In genomic region chr12:101343893-101344292, GRCh38 we compare ENCODE assay signal across 23 cellular contexts.
A peak's percentile ranks its signal among the peaks of the same experiment; 100 is the strongest.
DNase-seq lines count a peak whose midpoint lies in the region; ATAC-seq, FAIRE-seq and TF ChIP-seq lines count a peak whose summit lies in the region.
"Had no signal": no experiment of that assay in that cellular context is flagged by ENCODE, and none has a peak within 500 bp of the region (broad histone marks: within the 10 kb centered on the region; RNA-seq: fewer than 3 reads in every experiment).

No MANE protein-coding gene starts in this region.

- no peaks in the 10 kb centered on the region for H3K4me1 ChIP-seq in SK-N-SH (ENCODE audit: control insufficient read depth in 1 of 2, insufficient read depth in 2 of 2, low read depth in 1 of 2, low read length in 1 of 2)
- H3K4me1 ChIP-seq in K562 (replicated peaks in 1 of 2; ENCODE audit: control insufficient read depth in 2 of 2, insufficient read depth in 2 of 2, low read length in 2 of 2): no peaks in the 10 kb centered on the region
- no peaks in the 10 kb centered on the region for H3K4me1 ChIP-seq in CD8-positive, alpha-beta T cell (ENCODE audit: insufficient read depth, low read length)
- H3K4me1 ChIP-seq: BLaER1 had no signal

- no peak overlapping the region for H3K4me3 Mint-ChIP-seq in CD8-positive, alpha-beta T cell
- H3K4me3 Mint-ChIP-seq: B cell; CD4-positive, CD25-positive, alpha-beta regulatory T cell; CD8-positive, alpha-beta memory T cell had no signal

- H3K9me2 ChIP-seq in SK-N-SH: no peaks in the 10 kb centered on the region

- POLR2A ChIA-PET in SK-N-SH (lab: Yijun Ruan, JAX) (no interaction called here), K562 (lab: Yijun Ruan, JAX) (no interaction called here)
- POLR2A ChIA-PET in CD8-positive, alpha-beta T cell (lab: Charles Lee): no interaction called here

- H3K4me3 ChIP-seq in SK-N-SH (ENCODE audit: low read depth in 2 of 2, low read length in 1 of 2): no peak overlapping the region
- no peak overlapping the region for H3K4me3 ChIP-seq in SK-N-MC
- H3K4me3 ChIP-seq in K562: no peak overlapping the region
- H3K4me3 ChIP-seq in CD8-positive, alpha-beta T cell (ENCODE audit: low read depth, low read length): no peak overlapping the region
- H3K4me3 ChIP-seq: BLaER1, GM12878 had no signal

- no peak for TF ChIP-seq POLR2A in K562 (conservative IDR thresholded peaks at IDR 0.05)

- H3K36me3 Mint-ChIP-seq in CD8-positive, alpha-beta T cell: peaks cover 82% of the 10 kb centered on the region

- H3K36me3 ChIP-seq in SK-N-SH (replicated peaks in 1 of 2; ENCODE audit: control insufficient read depth in 1 of 2, insufficient read depth in 2 of 2, low read length in 1 of 2): peaks cover 47 to 74% of the 10 kb centered on the region in 2 experiments
- H3K36me3 ChIP-seq in SK-N-MC (ENCODE audit: insufficient read depth, low read length): peaks cover 76% of the 10 kb centered on the region
- peaks cover 71% of the 10 kb centered on the region; the same call in 2 of the 3 replicates for H3K36me3 ChIP-seq in K562 (ENCODE audit: control insufficient read depth, insufficient read depth, low read length)
- peaks cover 35% of the 10 kb centered on the region for H3K36me3 ChIP-seq in CD8-positive, alpha-beta T cell (ENCODE audit: insufficient read depth, low read length)

- no peak for FAIRE-seq in K562 (lab: Jason Lieb, UNC)
- FAIRE-seq: A204.1, D721Med, GM12878, GM18507, H54 had no signal

- H3K79me2 ChIP-seq in SK-N-SH (ENCODE audit: insufficient read depth): no peaks in the 10 kb centered on the region
- no peaks in the 10 kb centered on the region for H3K79me2 ChIP-seq in K562 (ENCODE audit: control insufficient read depth, insufficient read depth, low read length)

- H3K9me3 ChIP-seq in SK-N-SH (peaks cover 1% of the 10 kb centered on the region; the same call in 1 of the 2 replicates), SK-N-MC (ENCODE audit: low read depth, low read length) (no peaks in the 10 kb centered on the region), K562 (replicated peaks; ENCODE audit: control insufficient read depth, insufficient read depth, low read depth, low read length) (no peaks in the 10 kb centered on the region)
- no peaks in the 10 kb centered on the region for H3K9me3 ChIP-seq in CD8-positive, alpha-beta T cell (ENCODE audit: low read length)

- H4K20me1 ChIP-seq in SK-N-SH (ENCODE audit: insufficient read depth) (no peaks in the 10 kb centered on the region), K562 (replicated peaks; ENCODE audit: control insufficient read depth, insufficient read depth, low read length) (no peaks in the 10 kb centered on the region)
- H4K20me1 ChIP-seq: BLaER1 had no signal

- H3K27ac Mint-ChIP-seq in CD8-positive, alpha-beta T cell: no peak overlapping the region
- H3K27ac Mint-ChIP-seq: B cell; CD4-positive, CD25-positive, alpha-beta regulatory T cell; CD8-positive, alpha-beta memory T cell had no signal

- no peaks in the 10 kb centered on the region for H3K9me1 ChIP-seq in K562 (ENCODE audit: control insufficient read depth, insufficient read depth, low read length)

- peaks cover 6% of the 10 kb centered on the region for H3F3A ChIP-seq in SK-N-SH (replicated peaks; ENCODE audit: insufficient read depth)

- H3K27me3 Mint-ChIP-seq in CD8-positive, alpha-beta T cell (ENCODE audit: low read depth): no peaks in the 10 kb centered on the region
- H3K27me3 Mint-ChIP-seq: B cell; CD4-positive, CD25-positive, alpha-beta regulatory T cell; CD8-positive, alpha-beta memory T cell had no signal

- no peak for DNase-seq in SK-N-SH
- no peak for DNase-seq in SK-N-MC (ENCODE audit: low read depth, low spot score)
- no peak for DNase-seq in K562 (ENCODE audit: extremely low read depth in 1 of 4, low spot score in 3 of 4)
- DNase-seq in Right ventricle myocardium inferior (ENCODE audit: missing footprints): no peak
- DNase-seq in CD8-positive, alpha-beta T cell: no peak
- DNase-seq: CD4-positive, CD25-positive, alpha-beta regulatory T cell; CD8-positive, alpha-beta memory T cell; DMS 273 treated with DMSO at 0.1 percent for 48 hours; DMS79; EL; GDM1; GOT3; HCEC 1CT had no signal

- H2AFZ ChIP-seq in SK-N-SH (ENCODE audit: low read depth): no peak overlapping the region
- H2AFZ ChIP-seq in K562 (ENCODE audit: low read depth, low read length): no peak overlapping the region

- peaks cover 3% of the 10 kb centered on the region for H3K9me3 Mint-ChIP-seq in CD8-positive, alpha-beta T cell

- no peaks in the 10 kb centered on the region for H3K27me3 ChIP-seq in SK-N-SH (ENCODE audit: insufficient read depth)
- H3K27me3 ChIP-seq in K562 (ENCODE audit: control insufficient read depth in 2 of 2, insufficient read depth in 2 of 2, low read length in 2 of 2): no peaks in the 10 kb centered on the region
- no peaks in the 10 kb centered on the region for H3K27me3 ChIP-seq in CD8-positive, alpha-beta T cell (ENCODE audit: insufficient read depth, low read length)
- H3K27me3 ChIP-seq: BLaER1 had no signal

- TF ChIP-seq CTCF in SK-N-SH (IDR thresholded peaks at IDR 0.05): no peak
- no peak for TF ChIP-seq CTCF in K562 (IDR thresholded peaks at IDR 0.05 in 2 of 3, conservative IDR thresholded peaks at IDR 0.05 in 1 of 3; ENCODE audit: insufficient read depth in 2 of 3, low read depth in 1 of 3, low read length in 3 of 3)
- no peak for TF ChIP-seq CTCF in CD8-positive, alpha-beta T cell (IDR thresholded peaks at IDR 0.05)

- no TSS peak for BruUV-seq in K562 (replicated peaks; lab: Mats Ljungman, UMichigan)

- in situ Hi-C loops in K562 (cut with MboI): no loop called here

- TF ChIP-seq EP300 in SK-N-SH (IDR thresholded peaks at IDR 0.05; ENCODE audit: borderline replicate concordance in 1 of 2, low read depth in 1 of 2, low read length in 1 of 2) (no peak), K562 (IDR thresholded peaks at IDR 0.05; ENCODE audit: low read length) (no peak)

- H3K9ac ChIP-seq in SK-N-SH (no peak overlapping the region), SK-N-MC (ENCODE audit: insufficient read length) (no peak overlapping the region), K562 (ENCODE audit: insufficient read depth in 1 of 2, low read depth in 2 of 2, low read length in 2 of 2) (no peak overlapping the region)
- H3K9ac ChIP-seq: BLaER1 had no signal

- no peaks in the 10 kb centered on the region for H3K4me1 Mint-ChIP-seq in CD8-positive, alpha-beta T cell (ENCODE audit: low read depth)
- H3K4me1 Mint-ChIP-seq: CD4-positive, CD25-positive, alpha-beta regulatory T cell; CD8-positive, alpha-beta memory T cell had no signal

- 89% methylated on average over 3 of the region's 3 CpGs for WGBS in SK-N-SH (ENCODE audit: low lambda C conversion rate)
- 95% methylated on average over 3 of the region's 3 CpGs for WGBS in K562 (ENCODE audit: insufficient coverage, low coverage, missing lambda C conversion rate)

- intact Hi-C loops in K562 (cut with micrococcal nuclease): no loop called here
- intact Hi-C loops in Right ventricle myocardium inferior (cut with DNase I): no loop called here
- intact Hi-C loops in CD8-positive, alpha-beta T cell (cut with DNase I, micrococcal nuclease): no loop called here

- CTCF ChIA-PET in SK-N-SH (lab: Yijun Ruan, JAX): no interaction called here
- CTCF ChIA-PET in K562 (lab: Yijun Ruan, JAX; ENCODE audit: low intra/inter-chr PET ratio): no interaction called here
- CTCF ChIA-PET in CD8-positive, alpha-beta T cell (lab: Charles Lee): no interaction called here

- H3K4me2 ChIP-seq in SK-N-SH: no peak overlapping the region
- no peak overlapping the region for H3K4me2 ChIP-seq in K562 (ENCODE audit: insufficient read depth, low read length)
- H3K4me2 ChIP-seq: BLaER1 had no signal

- TF ChIP-seq RAD21 in SK-N-SH (IDR thresholded peaks at IDR 0.05; ENCODE audit: low read length) (no peak), K562 (CRISPR knock-in tag; conservative IDR thresholded peaks at IDR 0.05 in 1 of 2, IDR thresholded peaks at IDR 0.05 in 1 of 2) (no peak)

- peak; percentile 46; the same call in 2 of the 3 replicates for ATAC-seq in SK-N-SH treated with all-trans-retinoic acid at 6 μM for 48 hours
- ATAC-seq in K562: no peak
- ATAC-seq in Right ventricle myocardium inferior: no peak
- ATAC-seq in CD8-positive, alpha-beta T cell: no peak
- ATAC-seq: GM12878 had no signal

- H3K27ac ChIP-seq in SK-N-SH (ENCODE audit: low read depth in 2 of 2, low read length in 1 of 2): no peak overlapping the region
- H3K27ac ChIP-seq in SK-N-MC: peak overlapping the region; percentile 34; the same call in 1 of the 2 replicates
- H3K27ac ChIP-seq in K562 (ENCODE audit: extremely low read depth, low read depth, low read length): no peak overlapping the region
- H3K27ac ChIP-seq in CD8-positive, alpha-beta T cell (ENCODE audit: low read depth, low read length): no peak overlapping the region
- H3K27ac ChIP-seq: 22Rv1, BLaER1, C4-2B had no signal

TF ChIP-seq in SK-N-SH treated with all-trans-retinoic acid at 6 μM for 48 hours, 23 proteins besides CTCF, POLR2A, EP300 and RAD21 (continues in another document):
- no peak for TF ChIP-seq CSDC2 (CRISPR knock-in tag; IDR thresholded peaks at IDR 0.05)

TF ChIP-seq in SK-N-SH, 30 proteins besides CTCF, POLR2A, EP300 and RAD21:
- TF ChIP-seq CHD2 (IDR thresholded peaks at IDR 0.05; ENCODE audit: low read length, partially characterized antibody) (no peak), RXRA (IDR thresholded peaks at IDR 0.05; ENCODE audit: borderline replicate concordance, low read depth) (no peak)

TF ChIP-seq in K562, 482 proteins besides CTCF, POLR2A, EP300 and RAD21 (continues in another document):
- TF ChIP-seq THRA (IDR thresholded peaks at IDR 0.05): no peak
